Comparison of ENCODE assay signal across 1 cellular context in genomic region chr3:30492581-30493192, GRCh38.
A peak's percentile ranks its signal among the peaks of the same experiment; 100 is the strongest.
TF ChIP-seq lines count a peak whose summit lies in the region.

No MANE protein-coding gene starts in this region.

TF ChIP-seq in HepG2, 621 proteins besides CTCF, POLR2A, EP300 and RAD21 (continued from another document and continues in another):
- no peak for TF ChIP-seq ZBTB49 (CRISPR knock-in tag; IDR thresholded peaks at IDR 0.05; ENCODE audit: borderline replicate concordance)
- no peak for TF ChIP-seq ZNF660 (CRISPR knock-in tag; IDR thresholded peaks at IDR 0.05; ENCODE audit: borderline replicate concordance, low read depth)
- no peak for TF ChIP-seq ZNF180 (CRISPR knock-in tag; IDR thresholded peaks at IDR 0.05; ENCODE audit: borderline replicate concordance, low read depth)
- TF ChIP-seq CHD2 (IDR thresholded peaks at IDR 0.05; ENCODE audit: low read depth, low read length) = no peak
- TF ChIP-seq, protein P1, sequence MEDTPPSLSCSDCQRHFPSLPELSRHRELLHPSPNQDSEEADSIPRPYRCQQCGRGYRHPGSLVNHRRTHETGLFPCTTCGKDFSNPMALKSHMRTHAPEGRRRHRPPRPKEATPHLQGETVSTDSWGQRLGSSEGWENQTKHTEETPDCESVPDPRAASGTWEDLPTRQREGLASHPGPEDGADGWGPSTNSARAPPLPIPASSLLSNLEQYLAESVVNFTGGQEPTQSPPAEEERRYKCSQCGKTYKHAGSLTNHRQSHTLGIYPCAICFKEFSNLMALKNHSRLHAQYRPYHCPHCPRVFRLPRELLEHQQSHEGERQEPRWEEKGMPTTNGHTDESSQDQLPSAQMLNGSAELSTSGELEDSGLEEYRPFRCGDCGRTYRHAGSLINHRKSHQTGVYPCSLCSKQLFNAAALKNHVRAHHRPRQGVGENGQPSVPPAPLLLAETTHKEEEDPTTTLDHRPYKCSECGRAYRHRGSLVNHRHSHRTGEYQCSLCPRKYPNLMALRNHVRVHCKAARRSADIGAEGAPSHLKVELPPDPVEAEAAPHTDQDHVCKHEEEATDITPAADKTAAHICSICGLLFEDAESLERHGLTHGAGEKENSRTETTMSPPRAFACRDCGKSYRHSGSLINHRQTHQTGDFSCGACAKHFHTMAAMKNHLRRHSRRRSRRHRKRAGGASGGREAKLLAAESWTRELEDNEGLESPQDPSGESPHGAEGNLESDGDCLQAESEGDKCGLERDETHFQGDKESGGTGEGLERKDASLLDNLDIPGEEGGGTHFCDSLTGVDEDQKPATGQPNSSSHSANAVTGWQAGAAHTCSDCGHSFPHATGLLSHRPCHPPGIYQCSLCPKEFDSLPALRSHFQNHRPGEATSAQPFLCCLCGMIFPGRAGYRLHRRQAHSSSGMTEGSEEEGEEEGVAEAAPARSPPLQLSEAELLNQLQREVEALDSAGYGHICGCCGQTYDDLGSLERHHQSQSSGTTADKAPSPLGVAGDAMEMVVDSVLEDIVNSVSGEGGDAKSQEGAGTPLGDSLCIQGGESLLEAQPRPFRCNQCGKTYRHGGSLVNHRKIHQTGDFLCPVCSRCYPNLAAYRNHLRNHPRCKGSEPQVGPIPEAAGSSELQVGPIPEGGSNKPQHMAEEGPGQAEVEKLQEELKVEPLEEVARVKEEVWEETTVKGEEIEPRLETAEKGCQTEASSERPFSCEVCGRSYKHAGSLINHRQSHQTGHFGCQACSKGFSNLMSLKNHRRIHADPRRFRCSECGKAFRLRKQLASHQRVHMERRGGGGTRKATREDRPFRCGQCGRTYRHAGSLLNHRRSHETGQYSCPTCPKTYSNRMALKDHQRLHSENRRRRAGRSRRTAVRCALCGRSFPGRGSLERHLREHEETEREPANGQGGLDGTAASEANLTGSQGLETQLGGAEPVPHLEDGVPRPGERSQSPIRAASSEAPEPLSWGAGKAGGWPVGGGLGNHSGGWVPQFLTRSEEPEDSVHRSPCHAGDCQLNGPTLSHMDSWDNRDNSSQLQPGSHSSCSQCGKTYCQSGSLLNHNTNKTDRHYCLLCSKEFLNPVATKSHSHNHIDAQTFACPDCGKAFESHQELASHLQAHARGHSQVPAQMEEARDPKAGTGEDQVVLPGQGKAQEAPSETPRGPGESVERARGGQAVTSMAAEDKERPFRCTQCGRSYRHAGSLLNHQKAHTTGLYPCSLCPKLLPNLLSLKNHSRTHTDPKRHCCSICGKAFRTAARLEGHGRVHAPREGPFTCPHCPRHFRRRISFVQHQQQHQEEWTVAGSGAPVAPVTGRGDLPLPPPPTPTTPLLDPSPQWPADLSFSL (CRISPR knock-in tag; IDR thresholded peaks at IDR 0.05) = no peak
- no peak for TF ChIP-seq NFE2L2 (IDR thresholded peaks at IDR 0.05; ENCODE audit: low read length)
- no peak for TF ChIP-seq ZNF282 (IDR thresholded peaks at IDR 0.05; ENCODE audit: partially characterized antibody)
- no peak for TF ChIP-seq SRY (CRISPR knock-in tag; IDR thresholded peaks at IDR 0.05)
- TF ChIP-seq NR2C2 (CRISPR knock-in tag; IDR thresholded peaks at IDR 0.05; ENCODE audit: borderline replicate concordance) = peak; percentile 65; the same call in 1 of the 2 replicates
- TF ChIP-seq, protein P2, sequence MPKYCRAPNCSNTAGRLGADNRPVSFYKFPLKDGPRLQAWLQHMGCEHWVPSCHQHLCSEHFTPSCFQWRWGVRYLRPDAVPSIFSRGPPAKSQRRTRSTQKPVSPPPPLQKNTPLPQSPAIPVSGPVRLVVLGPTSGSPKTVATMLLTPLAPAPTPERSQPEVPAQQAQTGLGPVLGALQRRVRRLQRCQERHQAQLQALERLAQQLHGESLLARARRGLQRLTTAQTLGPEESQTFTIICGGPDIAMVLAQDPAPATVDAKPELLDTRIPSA (CRISPR knock-in tag; IDR thresholded peaks at IDR 0.05; ENCODE audit: borderline replicate concordance) = no peak
- no peak for TF ChIP-seq ARNT (IDR thresholded peaks at IDR 0.05)
- no peak for TF ChIP-seq ATAD3A (CRISPR knock-in tag; IDR thresholded peaks at IDR 0.05)
- TF ChIP-seq ZNF879 (CRISPR knock-in tag; IDR thresholded peaks at IDR 0.05) = no peak
- no peak for TF ChIP-seq KIAA2018 (CRISPR knock-in tag; IDR thresholded peaks at IDR 0.05; ENCODE audit: borderline replicate concordance)
- TF ChIP-seq PTBP1 (IDR thresholded peaks at IDR 0.05; ENCODE audit: low read depth, low read length, poor library complexity, severe bottlenecking) = no peak
- TF ChIP-seq, protein P3, sequence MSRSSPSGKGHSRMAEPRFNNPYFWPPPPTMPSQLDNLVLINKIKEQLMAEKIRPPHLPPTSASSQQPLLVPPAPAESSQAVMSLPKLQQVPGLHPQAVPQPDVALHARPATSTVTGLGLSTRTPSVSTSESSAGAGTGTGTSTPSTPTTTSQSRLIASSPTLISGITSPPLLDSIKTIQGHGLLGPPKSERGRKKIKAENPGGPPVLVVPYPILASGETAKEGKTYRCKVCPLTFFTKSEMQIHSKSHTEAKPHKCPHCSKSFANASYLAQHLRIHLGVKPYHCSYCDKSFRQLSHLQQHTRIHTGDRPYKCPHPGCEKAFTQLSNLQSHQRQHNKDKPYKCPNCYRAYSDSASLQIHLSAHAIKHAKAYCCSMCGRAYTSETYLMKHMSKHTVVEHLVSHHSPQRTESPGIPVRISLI (CRISPR knock-in tag; IDR thresholded peaks at IDR 0.05; ENCODE audit: borderline replicate concordance) = no peak
- TF ChIP-seq TEAD2 (CRISPR knock-in tag; IDR thresholded peaks at IDR 0.05) = no peak
- TF ChIP-seq EZH2 (conservative IDR thresholded peaks at IDR 0.05; ENCODE audit: low read depth, low read length) = no peak
- no peak for TF ChIP-seq RFX1 (IDR thresholded peaks at IDR 0.05)
- TF ChIP-seq TFAP4 (IDR thresholded peaks at IDR 0.05; ENCODE audit: borderline replicate concordance, low read depth) = no peak
- no peak for TF ChIP-seq ZNF619 (CRISPR knock-in tag; IDR thresholded peaks at IDR 0.05)
- TF ChIP-seq, protein P4, sequence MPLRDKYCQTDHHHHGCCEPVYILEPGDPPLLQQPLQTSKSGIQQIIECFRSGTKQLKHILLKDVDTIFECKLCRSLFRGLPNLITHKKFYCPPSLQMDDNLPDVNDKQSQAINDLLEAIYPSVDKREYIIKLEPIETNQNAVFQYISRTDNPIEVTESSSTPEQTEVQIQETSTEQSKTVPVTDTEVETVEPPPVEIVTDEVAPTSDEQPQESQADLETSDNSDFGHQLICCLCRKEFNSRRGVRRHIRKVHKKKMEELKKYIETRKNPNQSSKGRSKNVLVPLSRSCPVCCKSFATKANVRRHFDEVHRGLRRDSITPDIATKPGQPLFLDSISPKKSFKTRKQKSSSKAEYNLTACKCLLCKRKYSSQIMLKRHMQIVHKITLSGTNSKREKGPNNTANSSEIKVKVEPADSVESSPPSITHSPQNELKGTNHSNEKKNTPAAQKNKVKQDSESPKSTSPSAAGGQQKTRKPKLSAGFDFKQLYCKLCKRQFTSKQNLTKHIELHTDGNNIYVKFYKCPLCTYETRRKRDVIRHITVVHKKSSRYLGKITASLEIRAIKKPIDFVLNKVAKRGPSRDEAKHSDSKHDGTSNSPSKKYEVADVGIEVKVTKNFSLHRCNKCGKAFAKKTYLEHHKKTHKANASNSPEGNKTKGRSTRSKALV (CRISPR knock-in tag; IDR thresholded peaks at IDR 0.05) = no peak
- TF ChIP-seq ZNF274 (CRISPR knock-in tag; IDR thresholded peaks at IDR 0.05) = no peak
- TF ChIP-seq MBD4 (IDR thresholded peaks at IDR 0.05; ENCODE audit: borderline replicate concordance, low read length) = 0 out of 2 replicates have a peak, but pooled peaks have one; percentile 57
- peak; percentile 37 for TF ChIP-seq POGZ (CRISPR knock-in tag; IDR thresholded peaks at IDR 0.05)
- TF ChIP-seq ZBTB26 (CRISPR knock-in tag; IDR thresholded peaks at IDR 0.05; ENCODE audit: borderline replicate concordance) = no peak
- TF ChIP-seq ZNF614 (CRISPR knock-in tag; IDR thresholded peaks at IDR 0.05; ENCODE audit: borderline replicate concordance) = peak; percentile 87
- TF ChIP-seq ZBTB3 (CRISPR knock-in tag; IDR thresholded peaks at IDR 0.05; ENCODE audit: borderline replicate concordance, low read depth) = no peak
- TF ChIP-seq CHCHD3 (CRISPR knock-in tag; IDR thresholded peaks at IDR 0.05) = no peak
- TF ChIP-seq ZFP36L1 (CRISPR knock-in tag; IDR thresholded peaks at IDR 0.05) = no peak
- TF ChIP-seq, protein P5, sequence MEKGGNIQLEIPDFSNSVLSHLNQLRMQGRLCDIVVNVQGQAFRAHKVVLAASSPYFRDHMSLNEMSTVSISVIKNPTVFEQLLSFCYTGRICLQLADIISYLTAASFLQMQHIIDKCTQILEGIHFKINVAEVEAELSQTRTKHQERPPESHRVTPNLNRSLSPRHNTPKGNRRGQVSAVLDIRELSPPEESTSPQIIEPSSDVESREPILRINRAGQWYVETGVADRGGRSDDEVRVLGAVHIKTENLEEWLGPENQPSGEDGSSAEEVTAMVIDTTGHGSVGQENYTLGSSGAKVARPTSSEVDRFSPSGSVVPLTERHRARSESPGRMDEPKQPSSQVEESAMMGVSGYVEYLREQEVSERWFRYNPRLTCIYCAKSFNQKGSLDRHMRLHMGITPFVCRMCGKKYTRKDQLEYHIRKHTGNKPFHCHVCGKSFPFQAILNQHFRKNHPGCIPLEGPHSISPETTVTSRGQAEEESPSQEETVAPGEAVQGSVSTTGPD (CRISPR knock-in tag; IDR thresholded peaks at IDR 0.05) = no peak
- no peak for TF ChIP-seq ZNF670 (CRISPR knock-in tag; IDR thresholded peaks at IDR 0.05; ENCODE audit: borderline replicate concordance)
- no peak for TF ChIP-seq MTF2 (CRISPR knock-in tag; IDR thresholded peaks at IDR 0.05; ENCODE audit: borderline replicate concordance)
